Comparison of ENCODE assay signal across 18 cellular contexts in the genomic region with DNA sequence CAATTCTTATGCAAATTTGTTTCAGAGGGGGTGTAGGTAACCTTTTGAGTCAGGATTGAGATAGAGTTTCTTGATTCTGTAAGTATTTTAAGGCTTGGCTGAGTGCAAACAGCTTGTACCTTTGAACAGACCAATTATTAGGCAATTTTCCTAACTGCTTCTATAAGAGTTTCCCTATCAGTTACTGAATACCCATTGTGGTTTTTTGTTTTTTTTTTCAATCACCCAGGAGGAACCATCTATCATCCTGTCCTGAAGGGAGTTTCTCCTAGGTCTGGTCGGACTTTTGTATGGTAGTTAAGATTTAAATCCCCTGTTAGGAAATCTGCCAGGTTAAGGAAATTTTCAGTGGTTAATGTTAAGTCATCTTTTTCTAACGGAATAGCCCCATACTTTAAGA.
DNase-seq lines count a peak whose midpoint lies in the region; ATAC-seq and TF ChIP-seq lines count a peak whose summit lies in the region.
"Had no signal": no experiment of that assay in that cellular context is flagged by ENCODE, and none has a peak within 500 bp of the region (broad histone marks: within the 10 kb centered on the region; RNA-seq: fewer than 3 reads in every experiment).

No MANE protein-coding gene starts in this region.

- no peaks in the 10 kb centered on the region for H4K20me1 ChIP-seq in MM.1S (ENCODE audit: insufficient read depth, low read length)

- H3K9me3 ChIP-seq in MM.1S (replicated peaks; ENCODE audit: insufficient read depth, low read length) = no peaks in the 10 kb centered on the region
- H3K9me3 ChIP-seq: body of pancreas, colonic mucosa, psoas muscle, spleen, tibial artery had no signal

- no peak overlapping the region for H2AFZ ChIP-seq in MM.1S (ENCODE audit: low read length)

- no peak overlapping the region for H3K27ac ChIP-seq in coronary artery
- no peak overlapping the region for H3K27ac ChIP-seq in MM.1S (ENCODE audit: low read length)
- H3K27ac ChIP-seq: body of pancreas, colonic mucosa, foreskin keratinocyte, psoas muscle, spleen, tibial artery had no signal

- no peaks in the 10 kb centered on the region for H3K27me3 ChIP-seq in MM.1S (replicated peaks; ENCODE audit: insufficient read depth, low read length)
- H3K27me3 ChIP-seq: body of pancreas, colonic mucosa, foreskin keratinocyte, spleen, tibial artery had no signal

- intact Hi-C loops in sciatic nerve (cut with DNase I) = no loop called here

- no peak for TF ChIP-seq CTCF in coronary artery (IDR thresholded peaks at IDR 0.05)
- no peak for TF ChIP-seq CTCF in MM.1S (IDR thresholded peaks at IDR 0.05; ENCODE audit: low read length)

- no peaks in the 10 kb centered on the region for H3K9me2 ChIP-seq in MM.1S (replicated peaks; ENCODE audit: insufficient read depth, low read length)

- H3K9ac ChIP-seq in MM.1S (ENCODE audit: low read length) = no peak overlapping the region

- no peaks in the 10 kb centered on the region for H3K79me2 ChIP-seq in MM.1S (ENCODE audit: low read length)

- ATAC-seq in GM19467 (IDR thresholded peaks at IDR 0.05; ENCODE audit: unreplicated experiment) = peak; percentile 73
- peak; percentile 70 for ATAC-seq in HG03139 (IDR thresholded peaks at IDR 0.05; ENCODE audit: unreplicated experiment)
- no peak for ATAC-seq in sciatic nerve
- ATAC-seq: body of pancreas; foreskin keratinocyte; left lobe of liver; psoas muscle; stimulated activated memory B cell treated with anti-CD40 and anti-IgM and Interleukin-4, amounts not matched to agents 10 μg/mL and 1 μg/mL and 100 μg/mL, for 72 hours had no signal

- no peak overlapping the region for H3K4me3 ChIP-seq in coronary artery
- no peak overlapping the region for H3K4me3 ChIP-seq in MM.1S (ENCODE audit: low read length)
- H3K4me3 ChIP-seq: body of pancreas, colonic mucosa, psoas muscle, spleen, tibial artery had no signal

- no peaks in the 10 kb centered on the region for H3K36me3 ChIP-seq in MM.1S (replicated peaks; ENCODE audit: insufficient read depth, low read length)
- H3K36me3 ChIP-seq: colonic mucosa, spleen, tibial artery had no signal

- no peaks in the 10 kb centered on the region for H3K4me1 ChIP-seq in MM.1S (ENCODE audit: low read length)
- H3K4me1 ChIP-seq: body of pancreas, colonic mucosa, foreskin keratinocyte, psoas muscle, spleen, tibial artery had no signal

- no peak overlapping the region for H3K4me2 ChIP-seq in MM.1S (ENCODE audit: low read depth, low read length)

- H3F3A ChIP-seq in MM.1S (ENCODE audit: insufficient read depth, low read length) = no peaks in the 10 kb centered on the region

- DNase-seq in NCI-H69 (lab: John Stamatoyannopoulos, UW) (peak; percentile 5), glomerular visceral epithelial cell (ENCODE audit: extremely low spot score) (peak; percentile 55), sciatic nerve (ENCODE audit: low spot score) (no peak), coronary artery (ENCODE audit: low spot score) (no peak), MM.1S (no peak)
- DNase-seq: activated naive CD4-positive, alpha-beta T cell treated with anti-CD3 and anti-CD28 coated beads, Interleukin-2, amount 50 U/mL, for 16 hours; activated T-cell treated with anti-CD3 and anti-CD28 coated beads, Interleukin-2, amount 50 U/mL, for 1 hour; body of pancreas; colonic mucosa; foreskin keratinocyte; NCI-H526 treated with DMSO at 0.1 percent for 48 hours; psoas muscle; spleen; tibial artery had no signal

Comparison
In these comparisons a context has a peak if more than half of its experiments do, and no peak if none do; other contexts are left out.
1. DNase-seq: peak in NCI-H69 (single experiment) and glomerular visceral epithelial cell (single experiment); none in sciatic nerve (single experiment), coronary artery (single experiment) and MM.1S (single experiment).